In genomic region chr15:99421172-99421656, GRCh38 we compare ENCODE assay signal across 1 cellular context.
TF ChIP-seq lines count a peak whose summit lies in the region.

No MANE protein-coding gene starts in this region.

TF ChIP-seq in SK-N-SH, 30 proteins besides CTCF, POLR2A, EP300 and RAD21 (continued from another document):
- TF ChIP-seq ZBTB33 (IDR thresholded peaks at IDR 0.05; ENCODE audit: borderline replicate concordance, low read depth): no peak
- no peak for TF ChIP-seq REST (IDR thresholded peaks at IDR 0.05; ENCODE audit: low read depth, low read length)
- no peak for TF ChIP-seq YY1 (IDR thresholded peaks at IDR 0.05; ENCODE audit: low read depth)
- TF ChIP-seq GATA2 (CRISPR knock-in tag; IDR thresholded peaks at IDR 0.05): no peak
- TF ChIP-seq USF1 (IDR thresholded peaks at IDR 0.05; ENCODE audit: borderline replicate concordance, low read depth): no peak
- no peak for TF ChIP-seq RCOR1 (IDR thresholded peaks at IDR 0.05; ENCODE audit: low read length)
- TF ChIP-seq PBX3 (IDR thresholded peaks at IDR 0.05): no peak
- TF ChIP-seq GABPA (IDR thresholded peaks at IDR 0.05; ENCODE audit: low read depth): no peak
- TF ChIP-seq TEAD4 (IDR thresholded peaks at IDR 0.05; ENCODE audit: borderline replicate concordance, insufficient read depth): no peak
- no peak for TF ChIP-seq NRF1 (IDR thresholded peaks at IDR 0.05; ENCODE audit: low read depth, low read length)
